26 cellular contexts compared by ENCODE assay signal in genomic region chr18:36265035-36265434, GRCh38. TPM values are rescaled to one million over a fixed set of nuclear protein-coding genes. Genes with fewer than 3 reads are reported as not detected.
A peak's percentile ranks its signal among the peaks of the same experiment; 100 is the strongest.
DNase-seq lines count a peak whose midpoint lies in the region; ATAC-seq and TF ChIP-seq lines count a peak whose summit lies in the region.
"Had no signal": no experiment of that assay in that cellular context is flagged by ENCODE, and none has a peak within 500 bp of the region (broad histone marks: within the 10 kb centered on the region; RNA-seq: fewer than 3 reads in every experiment).

No MANE protein-coding gene starts in this region.

- no peak overlapping the region for H3K27ac ChIP-seq in smooth muscle cell (ENCODE audit: low read depth)
- H3K27ac ChIP-seq: BLaER1, heart right ventricle, left ventricle myocardium inferior had no signal

- intact Hi-C loops in activated CD4-positive, alpha-beta T cell treated with anti-CD3 and anti-CD28 coated beads, Interleukin-2, amount 10 ng/mL, durations not matched to agents 24 days and 14 days (cut with micrococcal nuclease), result no loop called here

- no peaks in the 10 kb centered on the region for H3K27me3 ChIP-seq in smooth muscle cell (ENCODE audit: low read depth)
- H3K27me3 ChIP-seq: BLaER1, heart right ventricle had no signal

- H3K79me2 ChIP-seq in smooth muscle cell (ENCODE audit: low read depth), result no peaks in the 10 kb centered on the region

- peaks cover 5% of the 10 kb centered on the region for H3K27me3 Mint-ChIP-seq in activated CD4-positive, alpha-beta T cell treated with anti-CD3 and anti-CD28 coated beads, Interleukin-2, amount 10 ng/mL, durations not matched to agents 24 days and 14 days

- H4K20me1 ChIP-seq in smooth muscle cell (ENCODE audit: low read depth), result no peaks in the 10 kb centered on the region
- H4K20me1 ChIP-seq: BLaER1 had no signal

- H2AFZ ChIP-seq in smooth muscle cell (ENCODE audit: low read depth), result no peak overlapping the region

- H3K9me3 Mint-ChIP-seq in activated CD4-positive, alpha-beta T cell treated with anti-CD3 and anti-CD28 coated beads, Interleukin-2, amount 10 ng/mL, durations not matched to agents 24 days and 14 days, result no peaks in the 10 kb centered on the region
- H3K9me3 Mint-ChIP-seq: activated naive CD8-positive, alpha-beta T cell treated with anti-CD3 and anti-CD28 coated beads for 36 hours; nephron progenitor cell had no signal

- peak; percentile 34 for DNase-seq in activated CD4-positive, alpha-beta T cell treated with anti-CD3 and anti-CD28 coated beads, Interleukin-2, amount 10 ng/mL, durations not matched to agents 24 days and 14 days
- no peak for DNase-seq in activated CD4-positive, alpha-beta T cell treated with anti-CD3 and anti-CD28 coated beads for 4 hours
- DNase-seq in amniotic epithelial cell (ENCODE audit: low read depth), result peak; percentile 98
- peak; percentile 80 for DNase-seq in fibroblast of villous mesenchyme (ENCODE audit: low read depth)
- DNase-seq in smooth muscle cell (lab: John Stamatoyannopoulos, UW; ENCODE audit: unreplicated experiment), result no peak
- DNase-seq in NCI-H2107 (lab: John Stamatoyannopoulos, UW), result no peak
- DNase-seq: activated CD4-positive, alpha-beta T cell treated with anti-CD3 and anti-CD28 coated beads, Interleukin-2, amount 50 U/mL, for 4 hours; activated naive CD8-positive, alpha-beta T cell treated with anti-CD3 and anti-CD28 coated beads for 36 hours; COR-L47; cortex of kidney; GOT3; heart right ventricle; KG1; left ventricle myocardium inferior; MV-4-11; NCI-H187; NCI-H510A; nephron progenitor cell; posterior cingulate gyrus; substantia nigra; T-helper 17 cell had no signal

- 26% methylated on average over 5 of the region's 5 CpGs for WGBS in smooth muscle cell (ENCODE audit: low lambda C conversion rate)

- no peaks in the 10 kb centered on the region for H3K36me3 Mint-ChIP-seq in activated CD4-positive, alpha-beta T cell treated with anti-CD3 and anti-CD28 coated beads, Interleukin-2, amount 10 ng/mL, durations not matched to agents 24 days and 14 days (ENCODE audit: low read depth)
- H3K36me3 Mint-ChIP-seq: activated naive CD8-positive, alpha-beta T cell treated with anti-CD3 and anti-CD28 coated beads for 36 hours had no signal

- no peak overlapping the region for H3K9ac ChIP-seq in smooth muscle cell (ENCODE audit: low read depth)
- H3K9ac ChIP-seq: BLaER1 had no signal

- no peaks in the 10 kb centered on the region for H3K9me3 ChIP-seq in smooth muscle cell (replicated peaks; ENCODE audit: low read depth)
- H3K9me3 ChIP-seq: BLaER1, heart right ventricle, left ventricle myocardium inferior had no signal

- no peak overlapping the region for H3K27ac Mint-ChIP-seq in activated CD4-positive, alpha-beta T cell treated with anti-CD3 and anti-CD28 coated beads, Interleukin-2, amount 10 ng/mL, durations not matched to agents 24 days and 14 days
- H3K27ac Mint-ChIP-seq: activated naive CD8-positive, alpha-beta T cell treated with anti-CD3 and anti-CD28 coated beads for 36 hours; nephron progenitor cell; T-helper 17 cell had no signal

- no peaks in the 10 kb centered on the region for H3K36me3 ChIP-seq in smooth muscle cell (ENCODE audit: low read depth)
- H3K36me3 ChIP-seq: BLaER1, heart right ventricle, left ventricle myocardium inferior had no signal

- ATAC-seq in HG02610 (IDR thresholded peaks at IDR 0.05; ENCODE audit: unreplicated experiment), result no peak
- ATAC-seq in HG02642 (IDR thresholded peaks at IDR 0.05; ENCODE audit: poor library complexity, unreplicated experiment), result no peak
- ATAC-seq: heart right ventricle, T-helper 17 cell had no signal

- peak overlapping the region; percentile 35 for H3K4me2 ChIP-seq in smooth muscle cell
- H3K4me2 ChIP-seq: BLaER1 had no signal

- no peaks in the 10 kb centered on the region for H3K4me1 Mint-ChIP-seq in activated CD4-positive, alpha-beta T cell treated with anti-CD3 and anti-CD28 coated beads, Interleukin-2, amount 10 ng/mL, durations not matched to agents 24 days and 14 days
- H3K4me1 Mint-ChIP-seq: activated naive CD8-positive, alpha-beta T cell treated with anti-CD3 and anti-CD28 coated beads for 36 hours; T-helper 17 cell had no signal

- H3K4me1 ChIP-seq in smooth muscle cell (ENCODE audit: low read depth), result no peaks in the 10 kb centered on the region
- H3K4me1 ChIP-seq: BLaER1 had no signal

- TF ChIP-seq CTCF in fibroblast of villous mesenchyme (IDR thresholded peaks at IDR 0.05; ENCODE audit: insufficient read depth, low read depth, low read length), result no peak
- TF ChIP-seq CTCF in smooth muscle cell (IDR thresholded peaks at IDR 0.05; ENCODE audit: borderline replicate concordance, insufficient read depth, poor library complexity, severe bottlenecking), result no peak

- H3K4me3 ChIP-seq in fibroblast of villous mesenchyme (ENCODE audit: low read depth, low read length), result no peak overlapping the region
- no peak overlapping the region for H3K4me3 ChIP-seq in smooth muscle cell
- H3K4me3 ChIP-seq: BLaER1, heart right ventricle, left ventricle myocardium inferior had no signal

- H3K4me3 Mint-ChIP-seq in activated CD4-positive, alpha-beta T cell treated with anti-CD3 and anti-CD28 coated beads, Interleukin-2, amount 10 ng/mL, durations not matched to agents 24 days and 14 days, result no peak overlapping the region
- H3K4me3 Mint-ChIP-seq: activated naive CD8-positive, alpha-beta T cell treated with anti-CD3 and anti-CD28 coated beads for 36 hours; nephron progenitor cell; T-helper 17 cell had no signal

- H3F3A ChIP-seq in smooth muscle cell (ENCODE audit: low read depth), result no peaks in the 10 kb centered on the region

RNA-seq across cellular contexts. Expression of gene FHOD3, which starts 32.5 kb away (rescaled TPM):
- not detected in 2 replicates for total RNA-seq in activated CD4-positive, alpha-beta T cell treated with anti-CD3 and anti-CD28 coated beads, Interleukin-2, amount 10 ng/mL, durations not matched to agents 24 days and 14 days
- total RNA-seq in fibroblast of villous mesenchyme, result 5.2 TPM in 2 replicates
- total RNA-seq in smooth muscle cell, result 19.4 and 21.8 TPM in 2 replicates
- polyA plus RNA-seq in smooth muscle cell, result 6.3 and 8.6 TPM in 2 replicates
- total RNA-seq: activated naive CD8-positive, alpha-beta T cell treated with anti-CD3 and anti-CD28 coated beads for 36 hours; HT-29; mononuclear cell; T-helper 17 cell had no signal

Comparison
In these comparisons a context has a peak if more than half of its experiments do, and no peak if none do; other contexts are left out.
1. DNase-seq: peak in activated CD4-positive, alpha-beta T cell treated with anti-CD3 and anti-CD28 coated beads, Interleukin-2, amount 10 ng/mL, durations not matched to agents 24 days and 14 days (single experiment), amniotic epithelial cell (single experiment) and fibroblast of villous mesenchyme (single experiment); none in activated CD4-positive, alpha-beta T cell treated with anti-CD3 and anti-CD28 coated beads for 4 hours (0 of 2), smooth muscle cell (single experiment) and NCI-H2107 (single experiment).